ENCODE assay signal across 16 cellular contexts in genomic region chr2:19932928-19933327, GRCh38. TPM values are rescaled to one million over a fixed set of nuclear protein-coding genes. Genes with fewer than 3 reads are reported as not detected.
DNase-seq lines count a peak whose midpoint lies in the region; ATAC-seq and TF ChIP-seq lines count a peak whose summit lies in the region.
"Had no signal": no experiment of that assay in that cellular context is flagged by ENCODE, and none has a peak within 500 bp of the region (broad histone marks: within the 10 kb centered on the region; RNA-seq: fewer than 3 reads in every experiment).

No MANE protein-coding gene starts in this region.

- peaks cover 11% of the 10 kb centered on the region for H3K36me3 ChIP-seq in mammary epithelial cell (ENCODE audit: insufficient read depth, low read length)
- peaks cover 5 to 72% (median 62%) of the 10 kb centered on the region in 4 donors for H3K36me3 ChIP-seq in stomach
- no peaks in the 10 kb centered on the region for H3K36me3 ChIP-seq in OCI-LY7 (ENCODE audit: insufficient read depth, low read length)

- no peak for TF ChIP-seq POLR2A in stomach (IDR thresholded peaks at IDR 0.05)

- POLR2A ChIA-PET in OCI-LY7 (lab: Charles Lee): no interaction called here

- peak overlapping the region; percentile 55 for H2AFZ ChIP-seq in mammary epithelial cell (ENCODE audit: low read depth, low read length)
- H2AFZ ChIP-seq in OCI-LY7 (ENCODE audit: low read length): no peak overlapping the region

- H3K27ac ChIP-seq in mammary epithelial cell (ENCODE audit: insufficient read depth, low read depth, low read length): peak overlapping the region; percentile 71
- peak overlapping the region in 3 of 5 donors; percentile 8 to 31 (median 20) for H3K27ac ChIP-seq in stomach
- H3K27ac ChIP-seq in OCI-LY7 (ENCODE audit: low read depth, low read length, poor library complexity, severe bottlenecking): no peak overlapping the region
- H3K27ac ChIP-seq: testis had no signal

- CTCF ChIA-PET in mammary epithelial cell (lab: Charles Lee; ENCODE audit: low non-redundant PET) (interaction anchor here (0.6 kb wide), 1 partner anchor 119 kb away, joined by 4 read pairs; the partner anchor contains the start of gene LAPTM4A), OCI-LY7 (lab: Charles Lee; ENCODE audit: unreplicated experiment) (no interaction called here)

- peaks cover 3% of the 10 kb centered on the region for H3K9me3 Mint-ChIP-seq in activated CD4-positive, alpha-beta T cell treated with anti-CD3 and anti-CD28 coated beads, Interleukin-2, amount 10 ng/mL, durations not matched to agents 24 days and 14 days
- peaks cover 2 to 16% (median 10%) of the 10 kb centered on the region in 6 donors for H3K9me3 Mint-ChIP-seq in immature natural killer cell

- H3K36me3 Mint-ChIP-seq in activated CD4-positive, alpha-beta T cell treated with anti-CD3 and anti-CD28 coated beads, Interleukin-2, amount 10 ng/mL, durations not matched to agents 24 days and 14 days (ENCODE audit: low read depth): peaks cover 21% of the 10 kb centered on the region
- H3K36me3 Mint-ChIP-seq in immature natural killer cell: peaks cover 47 to 56% (median 48%) of the 10 kb centered on the region in 3 donors

- H3K27me3 Mint-ChIP-seq in activated CD4-positive, alpha-beta T cell treated with anti-CD3 and anti-CD28 coated beads, Interleukin-2, amount 10 ng/mL, durations not matched to agents 24 days and 14 days: no peaks in the 10 kb centered on the region
- peaks cover 0 to 4% (median 0%) of the 10 kb centered on the region in 3 donors for H3K27me3 Mint-ChIP-seq in immature natural killer cell (ENCODE audit: low read depth in 3 of 3)
- H3K27me3 Mint-ChIP-seq: activated T-cell treated with anti-CD3 and anti-CD28 coated beads, Interleukin-2, amount 50 U/mL, for 24 hours had no signal

- H3K4me1 Mint-ChIP-seq in activated CD4-positive, alpha-beta T cell treated with anti-CD3 and anti-CD28 coated beads, Interleukin-2, amount 10 ng/mL, durations not matched to agents 24 days and 14 days: no peaks in the 10 kb centered on the region
- H3K4me1 Mint-ChIP-seq in immature natural killer cell: no peaks in the 10 kb centered on the region

- no peak for TF ChIP-seq EP300 in stomach (IDR thresholded peaks at IDR 0.05)

- WGBS in mammary epithelial cell (ENCODE audit: low coverage, missing lambda C conversion rate): 88% methylated on average over 2 of the region's 2 CpGs
- WGBS in stomach, 5 donors: 71 to 83% (median 77%) methylated on average over 2 of the region's 2 CpGs

- ATAC-seq in HG03108 (IDR thresholded peaks at IDR 0.05; ENCODE audit: unreplicated experiment): peak; percentile 21
- ATAC-seq: esophagus mucosa had no signal

- H3K4me1 ChIP-seq in mammary epithelial cell (ENCODE audit: insufficient read depth, low read length) (peaks cover 11% of the 10 kb centered on the region), stomach (peaks cover 0 to 6% (median 2%) of the 10 kb centered on the region in 4 donors), OCI-LY7 (ENCODE audit: insufficient read depth, low read length, poor library complexity, severe bottlenecking) (no peaks in the 10 kb centered on the region)
- H3K4me1 ChIP-seq: testis had no signal

- H3K9ac ChIP-seq in mammary epithelial cell (ENCODE audit: insufficient read depth, low read length): no peak overlapping the region

- dilution Hi-C loops in mammary epithelial cell (cut with HindIII; ENCODE audit: low sequenced_read_pairs): no loop called here

- DNase-seq in activated CD4-positive, alpha-beta T cell treated with anti-CD3 and anti-CD28 coated beads, Interleukin-2, amount 10 ng/mL, durations not matched to agents 24 days and 14 days: peak; percentile 1
- no peak for DNase-seq in activated CD4-positive, alpha-beta T cell treated with anti-CD3 and anti-CD28 coated beads, Interleukin-2, amount 50 U/mL, for 48 hours
- DNase-seq in mammary epithelial cell (no peak), stomach (no peak), immature natural killer cell (no peak), OCI-LY7 (ENCODE audit: low spot score) (no peak), GM19238 (ENCODE audit: insufficient read length, low spot score) (no peak)
- DNase-seq: activated T-cell treated with anti-CD3 and anti-CD28 coated beads, Interleukin-2, amount 50 U/mL, for 24 hours; DMS79 treated with DMSO at 0.1 percent for 48 hours; H7; NCI-H345; retina; testis had no signal

- intact Hi-C loops in activated CD4-positive, alpha-beta T cell treated with anti-CD3 and anti-CD28 coated beads, Interleukin-2, amount 10 ng/mL, durations not matched to agents 24 days and 14 days (cut with micrococcal nuclease): no loop called here
- intact Hi-C loops in mammary epithelial cell (cut with micrococcal nuclease): no loop called here
- intact Hi-C loops in stomach (cut with DNase I; ENCODE audit: low total_unique reads): no loop called here
- intact Hi-C loops in OCI-LY7 (cut with micrococcal nuclease; ENCODE audit: unreplicated experiment): no loop called here

- TSS peak; percentile 80 for BruUV-seq in mammary epithelial cell (replicated peaks; lab: Mats Ljungman, UMichigan)
- BruUV-seq in OCI-LY7 (replicated peaks; lab: Mats Ljungman, UMichigan): no TSS peak

- H3K9me3 ChIP-seq in mammary epithelial cell (replicated peaks; ENCODE audit: insufficient read depth, low read length) (peaks cover under 1% of the 10 kb centered on the region), stomach (peaks cover 4 to 17% (median 10%) of the 10 kb centered on the region in 4 donors), OCI-LY7 (ENCODE audit: low read length) (no peaks in the 10 kb centered on the region)
- H3K9me3 ChIP-seq: testis had no signal

- H3K79me2 ChIP-seq in mammary epithelial cell (ENCODE audit: insufficient read depth, low read length) (no peaks in the 10 kb centered on the region), OCI-LY7 (ENCODE audit: insufficient read depth, low read depth, low read length) (no peaks in the 10 kb centered on the region)

- H3K4me2 ChIP-seq in mammary epithelial cell (ENCODE audit: insufficient read depth, low read depth, low read length) (peak overlapping the region; percentile 69), OCI-LY7 (ENCODE audit: low read length) (no peak overlapping the region)

- no peaks in the 10 kb centered on the region for H3K9me2 ChIP-seq in OCI-LY7 (ENCODE audit: insufficient read depth, low read length)

- TF ChIP-seq CTCF in mammary epithelial cell (conservative IDR thresholded peaks at IDR 0.05 in 1 of 2, IDR thresholded peaks at IDR 0.05 in 1 of 2; ENCODE audit: extremely low read depth in 1 of 2, insufficient read depth in 1 of 2, low read depth in 1 of 2, low read length in 2 of 2) (no peak), stomach (IDR thresholded peaks at IDR 0.05) (no peak), OCI-LY7 (conservative IDR thresholded peaks at IDR 0.05; ENCODE audit: low read length) (no peak)

- H3K4me3 ChIP-seq in mammary epithelial cell (replicated peaks in 1 of 3; ENCODE audit: insufficient read depth in 1 of 3, low read depth in 2 of 3, low read length in 3 of 3): peak overlapping the region in 1 of 3 experiments; percentile 10
- H3K4me3 ChIP-seq in stomach: no peak overlapping the region
- no peak overlapping the region for H3K4me3 ChIP-seq in OCI-LY7 (ENCODE audit: low read depth, low read length, poor library complexity, severe bottlenecking)
- H3K4me3 ChIP-seq: MG63, testis had no signal

- no peak overlapping the region for H3K27ac Mint-ChIP-seq in activated CD4-positive, alpha-beta T cell treated with anti-CD3 and anti-CD28 coated beads, Interleukin-2, amount 10 ng/mL, durations not matched to agents 24 days and 14 days
- no peak overlapping the region for H3K27ac Mint-ChIP-seq in immature natural killer cell
- H3K27ac Mint-ChIP-seq: activated T-cell treated with anti-CD3 and anti-CD28 coated beads, Interleukin-2, amount 50 U/mL, for 24 hours had no signal

- no peak overlapping the region for H3K4me3 Mint-ChIP-seq in activated CD4-positive, alpha-beta T cell treated with anti-CD3 and anti-CD28 coated beads, Interleukin-2, amount 10 ng/mL, durations not matched to agents 24 days and 14 days
- H3K4me3 Mint-ChIP-seq in immature natural killer cell: no peak overlapping the region
- H3K4me3 Mint-ChIP-seq: activated T-cell treated with anti-CD3 and anti-CD28 coated beads, Interleukin-2, amount 50 U/mL, for 24 hours had no signal

- H3K27me3 ChIP-seq in mammary epithelial cell (ENCODE audit: insufficient read depth, low read length) (no peaks in the 10 kb centered on the region), stomach (no peaks in the 10 kb centered on the region)
- H3K27me3 ChIP-seq: MG63, testis had no signal

- in situ Hi-C loops in mammary epithelial cell (cut with MboI; ENCODE audit: low sequenced_read_pairs in 2 of 2): no loop called here

- H4K20me1 ChIP-seq in mammary epithelial cell (ENCODE audit: insufficient read depth, low read length): no peaks in the 10 kb centered on the region
- no peaks in the 10 kb centered on the region for H4K20me1 ChIP-seq in OCI-LY7 (ENCODE audit: insufficient read depth, low read length)

RNA-seq across cellular contexts. Expression of gene TTC32, which starts 31.1 kb away (rescaled TPM):
- total RNA-seq in activated CD4-positive, alpha-beta T cell treated with anti-CD3 and anti-CD28 coated beads, Interleukin-2, amount 10 ng/mL, durations not matched to agents 24 days and 14 days: 10.5 and 11.0 TPM in 2 replicates
- total RNA-seq in mammary epithelial cell (10 to 100 TPM in 1 of 2 donors, 1 to 10 TPM in 1; 8.0 to 12.5 TPM), stomach (10 to 100 TPM in 3 of 5 donors, 1 to 10 TPM in 1, not detected in 1; 5.5 to 35.4 (median 18.9) TPM), OCI-LY7 (2022) (26.3 and 32.9 TPM in 2 replicates)
- polyA plus RNA-seq in mammary epithelial cell (4.8 TPM), stomach (10 to 100 TPM in 2 of 3 donors, 1 to 10 TPM in 1; 4.1 to 23.8 (median 19.1) TPM), immature natural killer cell (10 to 100 TPM; 14.0 to 28.3 (median 22.2) TPM)
- not detected for polyA minus RNA-seq in mammary epithelial cell
- total RNA-seq in OCI-LY7 (2014; rRNA removed; shearing (Covaris generic)): 16.3 and 21.1 TPM in 2 replicates

RNA-seq across cellular contexts. Expression of gene WDR35, which starts 57.0 kb away (rescaled TPM):
- total RNA-seq in activated CD4-positive, alpha-beta T cell treated with anti-CD3 and anti-CD28 coated beads, Interleukin-2, amount 10 ng/mL, durations not matched to agents 24 days and 14 days: 8.1 and 9.0 TPM in 2 replicates
- total RNA-seq in mammary epithelial cell (10 to 100 TPM in 1 of 2 donors, 1 to 10 TPM in 1; 8.8 to 11.5 TPM), stomach (10 to 100 TPM in 2 of 5 donors, 1 to 10 TPM in 2, under 1 TPM in 1; under 0.01 to 28.3 (median 8.9) TPM), OCI-LY7 (2022) (1.5 and 2.2 TPM in 2 replicates)
- polyA plus RNA-seq in mammary epithelial cell (4.1 TPM), stomach (1 to 10 TPM; 1.7 to 2.3 (median 2.1) TPM), immature natural killer cell (1 to 10 TPM; 2.3 to 2.7 (median 2.4) TPM)
- 6.8 TPM for polyA minus RNA-seq in mammary epithelial cell
- total RNA-seq in OCI-LY7 (2014; rRNA removed; shearing (Covaris generic)): 0.05 and 0.06 TPM in 2 replicates
